Comparison of ENCODE assay signal across 12 cellular contexts in the genomic region with DNA sequence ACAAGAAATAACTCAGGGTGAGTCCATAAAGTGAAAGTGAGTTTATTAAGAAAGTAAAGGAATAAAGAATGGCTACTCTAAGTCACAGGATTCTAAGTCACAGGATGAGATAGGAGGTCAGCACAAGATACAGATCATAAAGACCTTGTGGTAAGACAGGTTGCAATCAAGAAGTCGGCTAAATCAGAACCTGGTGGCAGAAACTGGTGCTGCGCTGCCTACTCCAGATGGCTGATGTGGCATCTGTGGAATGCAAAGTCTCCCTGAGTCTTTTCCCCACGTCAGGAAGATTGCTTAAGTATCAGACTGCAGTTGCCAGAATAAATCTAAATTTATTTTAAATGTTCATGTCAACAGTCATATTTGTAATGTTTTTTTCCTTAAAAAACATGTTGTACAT. TPM values are rescaled to one million over a fixed set of nuclear protein-coding genes. Genes with fewer than 3 reads are reported as not detected.
DNase-seq lines count a peak whose midpoint lies in the region; ATAC-seq, FAIRE-seq and TF ChIP-seq lines count a peak whose summit lies in the region.
"Had no signal": no experiment of that assay in that cellular context is flagged by ENCODE, and none has a peak within 500 bp of the region (broad histone marks: within the 10 kb centered on the region; RNA-seq: fewer than 3 reads in every experiment).

No MANE protein-coding gene starts in this region.

- CTCF ChIA-PET in BJ (lab: Yijun Ruan, JAX) (interaction anchor here (0.9 to 7.7 kb wide), 8 partner anchors 10 to 132 kb away, joined by 3 to 269 read pairs (median 6); no protein-coding TSS in a partner anchor), HepG2 (lab: Yijun Ruan, JAX; ENCODE audit: low intra/inter-chr PET ratio, low total read pairs) (interaction anchor here (5.5 kb wide), 1 partner anchor 50 kb away, joined by 170 read pairs; no protein-coding TSS in a partner anchor)

- no peaks in the 10 kb centered on the region for H3K9me3 ChIP-seq in mesenchymal stem cell (ENCODE audit: control insufficient read depth, low read length)
- peaks cover 8% of the 10 kb centered on the region for H3K9me3 ChIP-seq in HepG2 (ENCODE audit: low read length)

- no peaks in the 10 kb centered on the region for H3K36me3 ChIP-seq in BJ (ENCODE audit: control insufficient read depth, insufficient read depth, low read length)
- peaks cover 0 to 3% of the 10 kb centered on the region in 2 experiments for H3K36me3 ChIP-seq in mesenchymal stem cell (ENCODE audit: control insufficient read depth in 1 of 2, insufficient read depth in 2 of 2, low read depth in 1 of 2, low read length in 2 of 2)
- H3K36me3 ChIP-seq in HepG2 (replicated peaks in 1 of 2; ENCODE audit: control insufficient read depth in 1 of 2, insufficient read depth in 2 of 2, low read length in 2 of 2): no peaks in the 10 kb centered on the region

- DNase-seq in BJ (ENCODE audit: low read depth) (no peak), LHCN-M2 (ENCODE audit: low read depth) (peak; percentile 57), choroid plexus epithelial cell (ENCODE audit: low read depth) (peak; percentile 53), mesenchymal stem cell (peak; percentile 64), HepG2 (ENCODE audit: low spot score) (no peak), NCI-H1417 (lab: John Stamatoyannopoulos, UW) (no peak), HuH-7.5 (ENCODE audit: low spot score) (no peak)
- DNase-seq: activated naive CD8-positive, alpha-beta T cell treated with anti-CD3 and anti-CD28 coated beads, Interleukin-2, amount 10 ng/mL, durations not matched to agents 7 days and 5 days; DMS79 treated with DMSO at 0.1 percent for 48 hours; hypothalamus; NCI-H1417 treated with DMSO at 0.1 percent for 48 hours had no signal

- H3K4me1 ChIP-seq in mesenchymal stem cell (ENCODE audit: control insufficient read depth, insufficient read depth, low read depth, low read length) (peaks cover 9% of the 10 kb centered on the region), HepG2 (ENCODE audit: insufficient read depth, low read length) (peaks cover 14% of the 10 kb centered on the region)

- no peak overlapping the region for H3K4me3 ChIP-seq in BJ (ENCODE audit: low read depth, low read length)
- H3K4me3 ChIP-seq in choroid plexus epithelial cell (ENCODE audit: low read depth, low read length): no peak overlapping the region
- no peak overlapping the region for H3K4me3 ChIP-seq in mesenchymal stem cell (ENCODE audit: insufficient read depth in 1 of 2, low read depth in 1 of 2, low read length in 2 of 2)
- no peak overlapping the region for H3K4me3 ChIP-seq in HepG2 (replicated peaks in 1 of 3; ENCODE audit: insufficient read depth in 1 of 3, low read depth in 2 of 3, low read length in 3 of 3)

- H3K79me2 ChIP-seq in HepG2 (ENCODE audit: insufficient read depth, low read length): no peaks in the 10 kb centered on the region

- TF ChIP-seq POLR2A in HepG2 (IDR thresholded peaks at IDR 0.05; ENCODE audit: insufficient read depth in 1 of 2, low read depth in 2 of 2, low read length in 2 of 2): no peak

- in situ Hi-C loops in HepG2 (cut with HindIII; ENCODE audit: extremely low pct_ligation_motif_present, low pct_unique_long_range_greater_than_20kb): loop anchor here (5.0 kb wide), 1 partner anchor 48 kb away; no protein-coding TSS in a partner anchor

- H3K27me3 ChIP-seq in BJ (ENCODE audit: control insufficient read depth, insufficient read depth, low read length) (peaks cover under 1% of the 10 kb centered on the region; the same call in 1 of the 2 replicates), mesenchymal stem cell (ENCODE audit: control insufficient read depth in 1 of 2, insufficient read depth in 1 of 2, low read length in 2 of 2) (peaks cover 0 to 4% of the 10 kb centered on the region in 2 experiments), HepG2 (ENCODE audit: control insufficient read depth in 1 of 2, insufficient read depth in 2 of 2, low read length in 2 of 2) (0 out of 5 replicates have a peak, but pooled peaks cover 0 to 3% of the 10 kb centered on the region in 2 experiments)

- H3K79me1 ChIP-seq in mesenchymal stem cell (replicated peaks; ENCODE audit: low read length, poor library complexity, severe bottlenecking): no peaks in the 10 kb centered on the region

- H3K9ac ChIP-seq in mesenchymal stem cell (ENCODE audit: low read length): peak overlapping the region; percentile 62
- H3K9ac ChIP-seq in HepG2 (ENCODE audit: insufficient read depth, low read depth, low read length): no peak overlapping the region

- no TSS peak for BruUV-seq in HepG2 (replicated peaks; lab: Mats Ljungman, UMichigan)

- no peak overlapping the region for H2AK5ac ChIP-seq in mesenchymal stem cell (ENCODE audit: low read length, severe bottlenecking)

- H3K27ac ChIP-seq in mesenchymal stem cell (ENCODE audit: low read length, poor library complexity, severe bottlenecking): no peak overlapping the region
- H3K27ac ChIP-seq in HepG2 (ENCODE audit: extremely low read length, insufficient read depth, low read length): no peak overlapping the region

- no peak overlapping the region for H4K8ac ChIP-seq in mesenchymal stem cell (ENCODE audit: low read length)

- intact Hi-C loops in HepG2 (cut with micrococcal nuclease; ENCODE audit: unreplicated experiment): no loop called here

- no peak for FAIRE-seq in HepG2 (lab: Jason Lieb, UNC)

- no peak overlapping the region for H3K4ac ChIP-seq in mesenchymal stem cell (ENCODE audit: low read depth in 1 of 2, low read length in 2 of 2)

- no peak overlapping the region for H4K91ac ChIP-seq in mesenchymal stem cell (ENCODE audit: low read length)

- H2AFZ ChIP-seq in mesenchymal stem cell (ENCODE audit: low read depth, low read length) (no peak overlapping the region), HepG2 (ENCODE audit: low read length) (no peak overlapping the region)

- H4K20me1 ChIP-seq in HepG2 (ENCODE audit: insufficient read depth, low read length): no peaks in the 10 kb centered on the region

- 67% methylated on average over 2 of the region's 3 CpGs for WGBS in mesenchymal stem cell
- 47% methylated on average over 3 of the region's 3 CpGs for WGBS in HepG2 (ENCODE audit: low lambda C conversion rate)

- no peak overlapping the region for H3K14ac ChIP-seq in mesenchymal stem cell (ENCODE audit: low read length in 2 of 2)

- H3K23ac ChIP-seq in mesenchymal stem cell (ENCODE audit: low read length in 2 of 2): no peak overlapping the region

- H3K18ac ChIP-seq in mesenchymal stem cell (ENCODE audit: low read depth in 1 of 2, low read length in 2 of 2): no peak overlapping the region

- TF ChIP-seq EP300 in HepG2 (IDR thresholded peaks at IDR 0.05; ENCODE audit: low read depth in 2 of 2, low read length in 2 of 2) (no peak), HepG2 (CRISPR knock-in tag; IDR thresholded peaks at IDR 0.05; ENCODE audit: borderline replicate concordance) (no peak)

- H3K4me2 ChIP-seq in mesenchymal stem cell (ENCODE audit: low read length, poor library complexity, severe bottlenecking) (no peak overlapping the region), HepG2 (ENCODE audit: low read depth, low read length) (no peak overlapping the region)

- TF ChIP-seq RAD21 in HepG2 (CRISPR knock-in tag; IDR thresholded peaks at IDR 0.05): no peak

- no peak overlapping the region for H2BK15ac ChIP-seq in mesenchymal stem cell (ENCODE audit: low read depth, poor library complexity, severe bottlenecking)

- no peak overlapping the region for H2BK120ac ChIP-seq in mesenchymal stem cell (ENCODE audit: low read depth, low read length)

- TF ChIP-seq CTCF in BJ (IDR thresholded peaks at IDR 0.05; ENCODE audit: insufficient read depth, low read depth, low read length) (peak; percentile 50; the same call in 1 of the 2 replicates), choroid plexus epithelial cell (conservative IDR thresholded peaks at IDR 0.05; ENCODE audit: low read depth, low read length) (peak; percentile 18), HepG2 (CRISPR knock-in tag; IDR thresholded peaks at IDR 0.05) (no peak)

- ATAC-seq in HepG2: no peak
- ATAC-seq in GM21447 (IDR thresholded peaks at IDR 0.05; ENCODE audit: unreplicated experiment): no peak

- no peak overlapping the region for H2BK5ac ChIP-seq in mesenchymal stem cell (ENCODE audit: low read depth, low read length, poor library complexity, severe bottlenecking)

- POLR2A ChIA-PET in BJ (lab: Charles Lee) (no interaction called here), HepG2 (lab: Yijun Ruan, JAX) (no interaction called here)

- no peak overlapping the region for H2BK12ac ChIP-seq in mesenchymal stem cell (ENCODE audit: low read length in 2 of 2)

RNA-seq across cellular contexts. Expression of a gene that starts 10.7 kb away (rescaled TPM):
- polyA plus RNA-seq in BJ (2011; rRNA removed) (0.58 and 0.82 TPM in 2 replicates), HepG2 (2011; rRNA removed) (0.03 TPM in 1 of 2 replicates, not detected in the other)
- polyA minus RNA-seq in BJ (2011; rRNA and poly(A)+ RNA removed): 0.38 and 0.41 TPM in 2 replicates
- total RNA-seq in LHCN-M2 (2014; rRNA removed) (not detected in 2 replicates), HepG2 (2016; rRNA removed; fragmentation: Illumina TruSeq; extraction: Trizol) (not detected in 2 replicates)
- not detected for polyA plus RNA-seq in LHCN-M2 (2012)
- not detected for polyA plus RNA-seq in mesenchymal stem cell (2013, experiment 1 of 2)
- polyA plus RNA-seq in mesenchymal stem cell (2013, experiment 2 of 2): not detected
- not detected in 2 replicates for total RNA-seq in HepG2 (2016; cell fraction: cytosol; rRNA removed; fragmentation: Illumina TruSeq; extraction: Trizol; ENCODE audit: low read depth)
- not detected in 2 replicates for total RNA-seq in HepG2 (2016; cell fraction: insoluble cytoplasmic fraction; rRNA removed; fragmentation: Illumina TruSeq; extraction: Trizol)
- not detected in 2 replicates for total RNA-seq in HepG2 (2016; cell fraction: membrane; rRNA removed; fragmentation: Illumina TruSeq; extraction: Trizol)
- total RNA-seq in HepG2 (2016; cell fraction: nucleus; rRNA removed; fragmentation: Illumina TruSeq; extraction: Trizol): not detected in 2 replicates
- polyA plus RNA-seq in HepG2 (2011; cell fraction: cytosol; rRNA removed): not detected in 2 replicates
- polyA plus RNA-seq in HepG2 (2011; cell fraction: nucleus; rRNA removed): not detected in 2 replicates
- not detected in 2 replicates for polyA plus RNA-seq in HepG2 (2012)
- polyA plus RNA-seq in HepG2 (2016; cell fraction: cytosol; fragmentation: Illumina TruSeq; extraction: Trizol; ENCODE audit: low read depth): not detected in 2 replicates
- not detected in 2 replicates for polyA plus RNA-seq in HepG2 (2016; cell fraction: insoluble cytoplasmic fraction; fragmentation: Illumina TruSeq; extraction: Trizol; ENCODE audit: low read depth)
- not detected in 2 replicates for polyA plus RNA-seq in HepG2 (2016; cell fraction: membrane; fragmentation: Illumina TruSeq; extraction: Trizol; ENCODE audit: low read depth)
- polyA plus RNA-seq in HepG2 (2016; cell fraction: nucleus; fragmentation: Illumina TruSeq; extraction: Trizol; ENCODE audit: insufficient read depth, low read depth): not detected in 2 replicates
- polyA minus RNA-seq in HepG2 (2011; rRNA and poly(A)+ RNA removed; ENCODE audit: low replicate concordance): 26.5 TPM in 1 of 2 replicates, not detected in the other
- 0.20 and 0.35 TPM in 2 replicates for polyA minus RNA-seq in HepG2 (2011; cell fraction: cytosol; rRNA and poly(A)+ RNA removed)
- 0.39 TPM in 1 of 2 replicates, not detected in the other for polyA minus RNA-seq in HepG2 (2011; cell fraction: nucleus; rRNA and poly(A)+ RNA removed)
- total RNA-seq: activated naive CD8-positive, alpha-beta T cell treated with anti-CD3 and anti-CD28 coated beads, Interleukin-2, amount 10 ng/mL, durations not matched to agents 7 days and 5 days had no signal

RNA-seq across cellular contexts. Expression of a gene that starts 19.8 kb away (rescaled TPM):
- polyA plus RNA-seq in BJ (2011; rRNA removed): 0.91 and 2.0 TPM in 2 replicates
- 0.14 and 0.21 TPM in 2 replicates for polyA minus RNA-seq in BJ (2011; rRNA and poly(A)+ RNA removed)
- total RNA-seq in LHCN-M2 (2014; rRNA removed): not detected in 2 replicates
- 0.05 TPM for polyA plus RNA-seq in LHCN-M2 (2012)
- polyA plus RNA-seq in mesenchymal stem cell (2013, experiment 1 of 2): 0.10 TPM
- 0.07 TPM for polyA plus RNA-seq in mesenchymal stem cell (2013, experiment 2 of 2)
- total RNA-seq in HepG2 (2016; rRNA removed; fragmentation: Illumina TruSeq; extraction: Trizol): not detected in 2 replicates
- total RNA-seq in HepG2 (2016; cell fraction: cytosol; rRNA removed; fragmentation: Illumina TruSeq; extraction: Trizol; ENCODE audit: low read depth): not detected in 2 replicates
- not detected in 2 replicates for total RNA-seq in HepG2 (2016; cell fraction: insoluble cytoplasmic fraction; rRNA removed; fragmentation: Illumina TruSeq; extraction: Trizol)
- not detected in 2 replicates for total RNA-seq in HepG2 (2016; cell fraction: membrane; rRNA removed; fragmentation: Illumina TruSeq; extraction: Trizol)
- not detected in 2 replicates for total RNA-seq in HepG2 (2016; cell fraction: nucleus; rRNA removed; fragmentation: Illumina TruSeq; extraction: Trizol)
- 0.12 and 0.17 TPM in 2 replicates for polyA plus RNA-seq in HepG2 (2011; rRNA removed)
- polyA plus RNA-seq in HepG2 (2011; cell fraction: cytosol; rRNA removed): 0.12 and 0.31 TPM in 2 replicates
- 0.12 and 0.23 TPM in 2 replicates for polyA plus RNA-seq in HepG2 (2011; cell fraction: nucleus; rRNA removed)
- polyA plus RNA-seq in HepG2 (2012): not detected in 2 replicates
- polyA plus RNA-seq in HepG2 (2016; cell fraction: cytosol; fragmentation: Illumina TruSeq; extraction: Trizol; ENCODE audit: low read depth): not detected in 2 replicates
- polyA plus RNA-seq in HepG2 (2016; cell fraction: insoluble cytoplasmic fraction; fragmentation: Illumina TruSeq; extraction: Trizol; ENCODE audit: low read depth): not detected in 2 replicates
- not detected in 2 replicates for polyA plus RNA-seq in HepG2 (2016; cell fraction: membrane; fragmentation: Illumina TruSeq; extraction: Trizol; ENCODE audit: low read depth)
- not detected in 2 replicates for polyA plus RNA-seq in HepG2 (2016; cell fraction: nucleus; fragmentation: Illumina TruSeq; extraction: Trizol; ENCODE audit: insufficient read depth, low read depth)
- 0.08 and 46.2 TPM in 2 replicates for polyA minus RNA-seq in HepG2 (2011; rRNA and poly(A)+ RNA removed; ENCODE audit: low replicate concordance)
- 1.5 and 3.3 TPM in 2 replicates for polyA minus RNA-seq in HepG2 (2011; cell fraction: cytosol; rRNA and poly(A)+ RNA removed)
- polyA minus RNA-seq in HepG2 (2011; cell fraction: nucleus; rRNA and poly(A)+ RNA removed): 1.1 and 1.7 TPM in 2 replicates
- total RNA-seq: activated naive CD8-positive, alpha-beta T cell treated with anti-CD3 and anti-CD28 coated beads, Interleukin-2, amount 10 ng/mL, durations not matched to agents 7 days and 5 days had no signal

Comparison
In these comparisons a context has a peak if more than half of its experiments do, and no peak if none do; other contexts are left out.
1. DNase-seq: peak in LHCN-M2 (single experiment), choroid plexus epithelial cell (single experiment) and mesenchymal stem cell (single experiment); none in BJ (single experiment), HepG2 (single experiment), NCI-H1417 (0 of 3) and HuH-7.5 (single experiment).